In genomic region chr11:83717551-83717950, GRCh38 we compare ENCODE assay signal across 2 cellular contexts.
TF ChIP-seq lines count a peak whose summit lies in the region.

No MANE protein-coding gene starts in this region.

TF ChIP-seq in IMR-90, 13 proteins besides CTCF, POLR2A, EP300 and RAD21 (continued from another document):
- no peak for TF ChIP-seq ELK1 (IDR thresholded peaks at IDR 0.05; ENCODE audit: borderline replicate concordance, low read depth, low read length)

TF ChIP-seq in HEK293T, 16 proteins besides CTCF, POLR2A, EP300 and RAD21 (continued from another document):
- TF ChIP-seq PKNOX1 (IDR thresholded peaks at IDR 0.05): no peak
